In genomic region chr18:10343778-10344177, GRCh38 we compare ENCODE assay signal across 24 cellular contexts.
A peak's percentile ranks its signal among the peaks of the same experiment; 100 is the strongest.
DNase-seq lines count a peak whose midpoint lies in the region; ATAC-seq, FAIRE-seq and TF ChIP-seq lines count a peak whose summit lies in the region.
"Had no signal": no experiment of that assay in that cellular context is flagged by ENCODE, and none has a peak within 500 bp of the region (broad histone marks: within the 10 kb centered on the region; RNA-seq: fewer than 3 reads in every experiment).

No MANE protein-coding gene starts in this region.

- no peak for FAIRE-seq in frontal cortex (lab: Jason Lieb, UNC)
- FAIRE-seq: D721Med, GM12891, GM18507, K562 had no signal

- DNase-seq in right cardiac atrium (no peak), Right ventricle myocardium superior (no peak), frontal cortex (ENCODE audit: low spot score in 2 of 2) (peak; percentile 26 to 36), neural progenitor cell (ENCODE audit: low spot score) (no peak), upper lobe of right lung (no peak), OCI-LY7 (ENCODE audit: low spot score) (no peak), foreskin fibroblast (no peak), NCI-H226 (no peak)
- DNase-seq: 8988T; CD8-positive, alpha-beta memory T cell; DND-41; GDM1; HFFc6; MV-4-11; NCI-H1417 treated with DMSO at 0.1 percent for 48 hours; NCI-H1930; NCI-H2171; NCI-H446 treated with DMSO at 0.1 percent for 48 hours; RPMI8226 had no signal

- no peaks in the 10 kb centered on the region for H3K36me3 ChIP-seq in neural progenitor cell
- H3K36me3 ChIP-seq in upper lobe of right lung = no peaks in the 10 kb centered on the region
- no peaks in the 10 kb centered on the region for H3K36me3 ChIP-seq in OCI-LY7 (ENCODE audit: insufficient read depth, low read length)
- H3K36me3 ChIP-seq: BLaER1 had no signal

- H3K27me3 Mint-ChIP-seq in neural progenitor cell (ENCODE audit: insufficient read depth, low read depth) = peaks cover 5% of the 10 kb centered on the region

- H3K27ac Mint-ChIP-seq in neural progenitor cell = peak overlapping the region; percentile 83
- H3K27ac Mint-ChIP-seq: HFFc6 had no signal

- ATAC-seq in right cardiac atrium (peak; percentile 49 to 56), Right ventricle myocardium superior (ENCODE audit: poor library complexity) (no peak), upper lobe of right lung (peak; percentile 22)
- ATAC-seq: K562 had no signal

- POLR2A ChIA-PET in OCI-LY7 (lab: Charles Lee) = no interaction called here

- no peak overlapping the region for H3K9ac ChIP-seq in neural progenitor cell
- H3K9ac ChIP-seq: BLaER1 had no signal

- H3F3A ChIP-seq in neural progenitor cell (ENCODE audit: low read depth) = no peaks in the 10 kb centered on the region

- H3K9me3 ChIP-seq in right cardiac atrium (ENCODE audit: control insufficient read depth, low read length) = no peaks in the 10 kb centered on the region
- H3K9me3 ChIP-seq in neural progenitor cell (ENCODE audit: low read depth) = no peaks in the 10 kb centered on the region
- no peaks in the 10 kb centered on the region for H3K9me3 ChIP-seq in upper lobe of right lung
- H3K9me3 ChIP-seq in OCI-LY7 (ENCODE audit: low read length) = no peaks in the 10 kb centered on the region

- H3K27me3 ChIP-seq in right cardiac atrium (ENCODE audit: control insufficient read depth, insufficient read depth) (no peaks in the 10 kb centered on the region), neural progenitor cell (no peaks in the 10 kb centered on the region), upper lobe of right lung (no peaks in the 10 kb centered on the region)
- H3K27me3 ChIP-seq: BLaER1 had no signal

- 79% methylated on average over 11 of the region's 11 CpGs for WGBS in right cardiac atrium

- H3K4me2 ChIP-seq in neural progenitor cell (no peak overlapping the region), OCI-LY7 (ENCODE audit: low read length) (no peak overlapping the region)
- H3K4me2 ChIP-seq: BLaER1 had no signal

- no peak overlapping the region for H3K4me3 Mint-ChIP-seq in neural progenitor cell
- H3K4me3 Mint-ChIP-seq: CD8-positive, alpha-beta memory T cell; HFFc6 had no signal

- CTCF ChIA-PET in OCI-LY7 (lab: Charles Lee; ENCODE audit: unreplicated experiment) = no interaction called here

- peaks cover 25% of the 10 kb centered on the region for H3K9me3 Mint-ChIP-seq in neural progenitor cell
- H3K9me3 Mint-ChIP-seq: HFFc6 had no signal

- no TSS peak for BruUV-seq in OCI-LY7 (replicated peaks; lab: Mats Ljungman, UMichigan)

- H3K4me1 ChIP-seq in right cardiac atrium (ENCODE audit: control insufficient read depth, insufficient read depth, low read length) (no peaks in the 10 kb centered on the region), neural progenitor cell (no peaks in the 10 kb centered on the region), upper lobe of right lung (no peaks in the 10 kb centered on the region), OCI-LY7 (ENCODE audit: insufficient read depth, low read length, poor library complexity, severe bottlenecking) (no peaks in the 10 kb centered on the region)

- peaks cover 12% of the 10 kb centered on the region for H3K4me1 Mint-ChIP-seq in neural progenitor cell
- H3K4me1 Mint-ChIP-seq: CD8-positive, alpha-beta memory T cell had no signal

- H3K79me2 ChIP-seq in neural progenitor cell (ENCODE audit: low read depth) = no peaks in the 10 kb centered on the region
- no peaks in the 10 kb centered on the region for H3K79me2 ChIP-seq in OCI-LY7 (ENCODE audit: insufficient read depth, low read depth, low read length)

- no peaks in the 10 kb centered on the region for H3K9me2 ChIP-seq in OCI-LY7 (ENCODE audit: insufficient read depth, low read length)

- H3K4me3 ChIP-seq in right cardiac atrium (ENCODE audit: low read length) = no peak overlapping the region
- H3K4me3 ChIP-seq in neural progenitor cell = no peak overlapping the region
- no peak overlapping the region for H3K4me3 ChIP-seq in upper lobe of right lung
- no peak overlapping the region for H3K4me3 ChIP-seq in OCI-LY7 (ENCODE audit: low read depth, low read length, poor library complexity, severe bottlenecking)
- H3K4me3 ChIP-seq in foreskin fibroblast (ENCODE audit: low read depth in 1 of 2, low read length in 2 of 2) = no peak overlapping the region
- H3K4me3 ChIP-seq: BLaER1, K562 had no signal

- no peak for TF ChIP-seq CTCF in neural progenitor cell (IDR thresholded peaks at IDR 0.05)
- TF ChIP-seq CTCF in upper lobe of right lung (IDR thresholded peaks at IDR 0.05) = no peak
- TF ChIP-seq CTCF in OCI-LY7 (conservative IDR thresholded peaks at IDR 0.05; ENCODE audit: low read length) = no peak
- no peak for TF ChIP-seq CTCF in foreskin fibroblast (IDR thresholded peaks at IDR 0.05; ENCODE audit: low read depth, low read length)

- H3K36me3 Mint-ChIP-seq in neural progenitor cell = peaks cover 7% of the 10 kb centered on the region
- H3K36me3 Mint-ChIP-seq: CD8-positive, alpha-beta memory T cell had no signal

- H4K20me1 ChIP-seq in neural progenitor cell (ENCODE audit: low read depth) (no peaks in the 10 kb centered on the region), OCI-LY7 (ENCODE audit: insufficient read depth, low read length) (no peaks in the 10 kb centered on the region)
- H4K20me1 ChIP-seq: BLaER1 had no signal

- intact Hi-C loops in right cardiac atrium (cut with DNase I) (no loop called here), Right ventricle myocardium superior (cut with DNase I) (no loop called here), upper lobe of right lung (cut with DNase I) (no loop called here), OCI-LY7 (cut with micrococcal nuclease; ENCODE audit: unreplicated experiment) (no loop called here)

- no peak overlapping the region for H3K27ac ChIP-seq in right cardiac atrium (ENCODE audit: low read length)
- H3K27ac ChIP-seq in neural progenitor cell = no peak overlapping the region
- no peak overlapping the region for H3K27ac ChIP-seq in upper lobe of right lung
- H3K27ac ChIP-seq in OCI-LY7 (ENCODE audit: low read depth, low read length, poor library complexity, severe bottlenecking) = no peak overlapping the region
- H3K27ac ChIP-seq: BLaER1 had no signal

- H2AFZ ChIP-seq in neural progenitor cell (replicated peaks) (no peak overlapping the region), OCI-LY7 (ENCODE audit: low read length) (no peak overlapping the region)

Comparison
In these comparisons a context has a peak if more than half of its experiments do, and no peak if none do; other contexts are left out.
1. DNase-seq: peak in frontal cortex (2 of 2); none in right cardiac atrium (0 of 3), Right ventricle myocardium superior (single experiment), neural progenitor cell (single experiment), upper lobe of right lung (single experiment), OCI-LY7 (single experiment), foreskin fibroblast (0 of 2) and NCI-H226 (single experiment).